26 cellular contexts compared by ENCODE assay signal in genomic region chr14:49816844-49817243, GRCh38.
"Had no signal": no experiment of that assay in that cellular context is flagged by ENCODE, and none has a peak within 500 bp of the region (broad histone marks: within the 10 kb centered on the region; RNA-seq: fewer than 3 reads in every experiment).

No MANE protein-coding gene starts in this region.

- ATAC-seq: left lobe of liver; naive thymus-derived CD4-positive, alpha-beta T cell; psoas muscle; right cardiac atrium; stimulated activated effector memory CD8-positive, alpha-beta T cell treated with anti-CD3 and anti-CD28 coated beads, Interleukin-12 subunit alpha, Interleukin-12 subunit beta, amount 100 ng/mL, for 72 hours had no signal

- DNase-seq: cortex of kidney; dorsolateral prefrontal cortex; effector CD4-positive, alpha-beta T cell; hypothalamus; immature natural killer cell; kidney; mesenchymal stem cell; naive thymus-derived CD4-positive, alpha-beta T cell; occipital lobe; ovary; posterior cingulate gyrus; psoas muscle; right cardiac atrium; sigmoid colon; stimulated activated CD4-positive, alpha-beta T cell treated with anti-CD3 and anti-CD28 coated beads, Interleukin-2, amount 100 ng/mL, for 24 hours; stimulated activated CD4-positive, alpha-beta T cell treated with anti-CD3 and anti-CD28 coated beads, Interleukin-4, amount 100 ng/mL, for 24 hours; upper lobe of left lung had no signal

- H3K27ac Mint-ChIP-seq: mesothelial cell of epicardium; stimulated activated effector memory CD8-positive, alpha-beta T cell treated with anti-CD3 and anti-CD28 coated beads, Interleukin-12 subunit alpha, Interleukin-12 subunit beta, amount 100 ng/mL, for 72 hours; stimulated activated naive CD8-positive, alpha-beta T cell treated with anti-CD3 and anti-CD28 coated beads, Interleukin-15, Interleukin-2, amounts not matched to agents 100 ng/mL and 50 ng/mL, for 24 hours had no signal

- H3K4me1 Mint-ChIP-seq: mesothelial cell of epicardium had no signal

- H3K36me3 ChIP-seq: ovary had no signal

- H3K27me3 ChIP-seq: dorsolateral prefrontal cortex, ovary, sigmoid colon, tibial nerve, upper lobe of left lung had no signal

- H3K9me3 ChIP-seq: ovary had no signal

- H3K4me3 Mint-ChIP-seq: immature natural killer cell; mesothelial cell of epicardium; naive thymus-derived CD4-positive, alpha-beta T cell; stimulated activated effector memory CD8-positive, alpha-beta T cell treated with anti-CD3 and anti-CD28 coated beads, Interleukin-12 subunit alpha, Interleukin-12 subunit beta, amount 100 ng/mL, for 72 hours; stimulated activated naive CD8-positive, alpha-beta T cell treated with anti-CD3 and anti-CD28 coated beads, Interleukin-15, Interleukin-2, amounts not matched to agents 100 ng/mL and 50 ng/mL, for 24 hours had no signal

- H3K4me1 ChIP-seq: psoas muscle, sigmoid colon, tibial nerve, upper lobe of left lung had no signal

- H3K27me3 Mint-ChIP-seq: naive thymus-derived CD4-positive, alpha-beta T cell; stimulated activated naive CD8-positive, alpha-beta T cell treated with anti-CD3 and anti-CD28 coated beads, Interleukin-15, Interleukin-2, amounts not matched to agents 100 ng/mL and 50 ng/mL, for 24 hours had no signal

- H3K27ac ChIP-seq: dorsolateral prefrontal cortex, ovary, psoas muscle, sigmoid colon, thoracic aorta, tibial nerve, upper lobe of left lung had no signal

- FAIRE-seq: frontal cortex, kidney, urothelium cell line had no signal

- H3K4me3 ChIP-seq: dorsolateral prefrontal cortex, lung, ovary, psoas muscle, sigmoid colon, thoracic aorta, tibial nerve, upper lobe of left lung had no signal
